Comparison of ENCODE assay signal across 15 cellular contexts in the genomic region with DNA sequence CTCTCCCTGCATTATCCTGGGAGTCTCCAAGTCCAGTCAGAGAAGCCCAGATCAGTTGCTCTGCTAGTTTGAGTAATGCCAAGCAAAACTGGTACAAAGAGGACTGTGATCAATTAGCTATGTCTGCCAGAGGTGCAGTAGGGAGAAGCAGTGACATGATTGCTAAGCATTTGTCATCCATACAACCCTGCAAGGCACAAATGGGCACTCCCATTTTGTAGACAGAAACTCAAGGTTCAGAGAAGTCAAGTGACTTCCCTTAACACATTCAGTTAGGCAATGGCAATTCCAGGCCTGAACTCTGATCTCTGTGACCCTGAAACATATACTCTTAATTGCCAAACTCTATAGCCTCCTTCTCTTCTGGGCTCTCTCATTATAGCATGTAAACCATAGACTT. TPM values are rescaled to one million over a fixed set of nuclear protein-coding genes. Genes with fewer than 3 reads are reported as not detected.
A peak's percentile ranks its signal among the peaks of the same experiment; 100 is the strongest.
DNase-seq lines count a peak whose midpoint lies in the region; ATAC-seq and TF ChIP-seq lines count a peak whose summit lies in the region.
"Had no signal": no experiment of that assay in that cellular context is flagged by ENCODE, and none has a peak within 500 bp of the region (broad histone marks: within the 10 kb centered on the region; RNA-seq: fewer than 3 reads in every experiment).

No MANE protein-coding gene starts in this region.

- TF ChIP-seq CTCF in breast epithelium (IDR thresholded peaks at IDR 0.05) (no peak), left lung (IDR thresholded peaks at IDR 0.05) (no peak)

- no peak for ATAC-seq in left lung
- ATAC-seq in HG03159 (IDR thresholded peaks at IDR 0.05; ENCODE audit: unreplicated experiment) = no peak
- ATAC-seq in HG03571 (IDR thresholded peaks at IDR 0.05; ENCODE audit: unreplicated experiment) = no peak
- ATAC-seq in GM21423 (IDR thresholded peaks at IDR 0.05; ENCODE audit: unreplicated experiment) = no peak
- ATAC-seq: activated CD8-positive, alpha-beta memory T cell treated with anti-CD3 and anti-CD28 coated beads, Interleukin-2, amount 10 ng/mL, durations not matched to agents 7 days and 5 days; activated naive CD4-positive, alpha-beta T cell treated with anti-CD3 and anti-CD28 coated beads, Interleukin-2, amount 50 U/mL, for 72 hours; stimulated activated naive B cell treated with anti-CD40 and anti-IgM and Interleukin-4, amounts not matched to agents 10 μg/mL and 1 μg/mL and 100 μg/mL, for 72 hours had no signal

- no peak for TF ChIP-seq POLR2A in breast epithelium (IDR thresholded peaks at IDR 0.05)

- no peaks in the 10 kb centered on the region for H3K9me3 ChIP-seq in breast epithelium
- no peaks in the 10 kb centered on the region for H3K9me3 ChIP-seq in left lung

- H3K4me3 ChIP-seq in breast epithelium = no peak overlapping the region
- H3K4me3 ChIP-seq in left lung = no peak overlapping the region

- H3K27me3 ChIP-seq in breast epithelium (no peaks in the 10 kb centered on the region), left lung (no peaks in the 10 kb centered on the region)

- H3K4me1 ChIP-seq in breast epithelium = no peaks in the 10 kb centered on the region
- peaks cover 4 to 42% of the 10 kb centered on the region in 2 donors for H3K4me1 ChIP-seq in left lung
- H3K4me1 ChIP-seq: parathyroid adenoma had no signal

- H3K36me3 ChIP-seq in breast epithelium (peaks cover 5% of the 10 kb centered on the region), left lung (peaks cover 0 to 94% of the 10 kb centered on the region in 2 donors)

- H3K27ac ChIP-seq in breast epithelium (peak overlapping the region; percentile 82 to 84), left lung (peak overlapping the region; percentile 59 to 65), substantia nigra (ENCODE audit: low read depth, low read length, poor library complexity, severe bottlenecking) (peak overlapping the region; percentile 63)
- H3K27ac ChIP-seq: parathyroid adenoma had no signal

- intact Hi-C loops in breast epithelium (cut with DNase I; ENCODE audit: low total_unique reads) (no loop called here), left lung (cut with DNase I) (loop anchor here in 1 of 2 donors (5.0 kb wide), 1 partner anchor 85 kb away; no protein-coding TSS in a partner anchor)

- peak; percentile 18 for DNase-seq in HCEC 1CT
- no peak for DNase-seq in breast epithelium (ENCODE audit: low spot score in 2 of 2)
- no peak for DNase-seq in left lung
- DNase-seq in substantia nigra (lab: John Stamatoyannopoulos, UW) = no peak
- DNase-seq in HUDEP-2 (lab: John Stamatoyannopoulos, UW; ENCODE audit: unreplicated experiment in 76 of 76) = no peak
- DNase-seq: activated CD8-positive, alpha-beta memory T cell treated with anti-CD3 and anti-CD28 coated beads, Interleukin-2, amount 10 ng/mL, durations not matched to agents 7 days and 5 days; cortex of kidney; NCI-H446 treated with DMSO at 0.1 percent for 48 hours; RPMI8226; stimulated activated naive B cell treated with anti-CD40 and anti-IgM and Interleukin-4, amounts not matched to agents 10 μg/mL and 1 μg/mL and 100 μg/mL, for 72 hours had no signal

RNA-seq across cellular contexts. Expression of a gene that starts 34.0 kb away (rescaled TPM):
- total RNA-seq in breast epithelium (10 to 100 TPM; 46.7 to 92.3 (median 74.1) TPM), left lung (100 to 1,000 TPM in 1 of 2 donors, 10 to 100 TPM in 1; 89.3 to 100 TPM)
